ENCODE assay signal across 22 cellular contexts in the genomic region with DNA sequence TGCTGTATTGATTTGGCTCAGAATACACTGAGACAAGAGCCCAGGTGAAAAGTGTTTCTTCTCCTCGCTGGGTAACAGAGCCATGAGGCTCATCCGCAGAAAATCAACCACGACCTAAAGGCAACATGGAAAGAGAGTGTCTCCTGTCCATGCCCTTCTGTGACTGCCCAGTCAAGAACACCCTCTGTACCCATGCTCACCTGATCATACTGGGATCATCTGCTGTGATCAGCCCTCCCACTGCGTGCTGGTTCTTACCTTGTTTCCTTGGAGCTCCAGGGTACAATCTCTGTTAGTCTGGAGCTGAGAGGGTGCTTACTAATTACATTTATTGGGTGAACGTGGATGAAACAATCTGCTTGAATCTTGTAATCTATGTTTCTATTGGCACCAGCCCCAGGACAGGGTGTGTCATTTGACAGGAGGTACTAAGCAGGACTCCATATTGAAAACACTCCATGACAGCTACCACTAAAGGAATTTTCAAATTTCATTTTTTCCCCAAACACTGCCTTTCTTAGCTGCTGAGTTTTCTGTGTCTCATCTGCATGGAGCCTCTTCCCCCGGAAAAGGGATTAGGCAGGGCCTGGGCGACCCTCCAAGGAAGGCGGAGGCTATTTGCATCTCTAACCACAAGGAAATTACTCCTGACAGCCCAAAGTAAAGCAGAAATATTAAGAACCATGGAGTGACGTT. TPM values are rescaled to one million over a fixed set of nuclear protein-coding genes. Genes with fewer than 3 reads are reported as not detected.
A peak's percentile ranks its signal among the peaks of the same experiment; 100 is the strongest.
DNase-seq lines count a peak whose midpoint lies in the region.
"Had no signal": no experiment of that assay in that cellular context is flagged by ENCODE, and none has a peak within 500 bp of the region (broad histone marks: within the 10 kb centered on the region; RNA-seq: fewer than 3 reads in every experiment).

No MANE protein-coding gene starts in this region.

- no peaks in the 10 kb centered on the region for H3K36me3 Mint-ChIP-seq in activated naive CD8-positive, alpha-beta T cell treated with anti-CD3 and anti-CD28 coated beads for 36 hours
- H3K36me3 Mint-ChIP-seq in activated T-helper 1 cell treated with anti-CD3 and anti-CD28 coated beads, Interleukin-12 subunit alpha, Interleukin-12 subunit beta, Interleukin-2, Interleukin-4 antibody, amounts not matched to agents 30 ng/mL and 10 ng/mL and 1 ng/mL, durations not matched to agents 14 hours and 24 hours and 36 hours (ENCODE audit: low read depth), result no peaks in the 10 kb centered on the region
- H3K36me3 Mint-ChIP-seq: CD4-positive, CD25-positive, alpha-beta regulatory T cell; WTC11 had no signal

- no peaks in the 10 kb centered on the region for H3K9me3 Mint-ChIP-seq in activated naive CD8-positive, alpha-beta T cell treated with anti-CD3 and anti-CD28 coated beads for 36 hours
- H3K9me3 Mint-ChIP-seq in activated T-helper 1 cell treated with anti-CD3 and anti-CD28 coated beads, Interleukin-12 subunit alpha, Interleukin-12 subunit beta, Interleukin-2, Interleukin-4 antibody, amounts not matched to agents 30 ng/mL and 10 ng/mL and 1 ng/mL, durations not matched to agents 14 hours and 24 hours and 36 hours, result no peaks in the 10 kb centered on the region
- H3K9me3 Mint-ChIP-seq: effector memory CD8-positive, alpha-beta T cell; WTC11 had no signal

- H3K27me3 Mint-ChIP-seq in activated naive CD8-positive, alpha-beta T cell treated with anti-CD3 and anti-CD28 coated beads for 36 hours, result peaks cover 10% of the 10 kb centered on the region
- H3K27me3 Mint-ChIP-seq in activated T-helper 1 cell treated with anti-CD3 and anti-CD28 coated beads, Interleukin-12 subunit alpha, Interleukin-12 subunit beta, Interleukin-2, Interleukin-4 antibody, amounts not matched to agents 30 ng/mL and 10 ng/mL and 1 ng/mL, durations not matched to agents 14 hours and 24 hours and 36 hours (ENCODE audit: insufficient read depth), result peaks cover 11% of the 10 kb centered on the region

- intact Hi-C loops in activated T-helper 1 cell treated with anti-CD3 and anti-CD28 coated beads, Interleukin-12 subunit alpha, Interleukin-12 subunit beta, Interleukin-2, Interleukin-4 antibody, amounts not matched to agents 30 ng/mL and 10 ng/mL and 1 ng/mL, durations not matched to agents 14 hours and 24 hours and 36 hours (cut with micrococcal nuclease), result no loop called here
- intact Hi-C loops in posterior vena cava (cut with DNase I), result no loop called here

- DNase-seq in Daoy (ENCODE audit: low read depth) (peak; percentile 40), RPMI7951 (ENCODE audit: low read depth) (peak; percentile 2), epithelial cell of prostate (ENCODE audit: low read depth, low spot score) (peak; percentile 14), skeletal muscle cell (ENCODE audit: low read depth) (peak; percentile 23), NCI-H2196 treated with DMSO at 0.1 percent for 48 hours (lab: John Stamatoyannopoulos, UW; ENCODE audit: unreplicated experiment) (no peak), posterior vena cava (ENCODE audit: low spot score) (no peak)
- DNase-seq in activated naive CD8-positive, alpha-beta T cell treated with anti-CD3 and anti-CD28 coated beads for 36 hours, result no peak
- DNase-seq in activated T-helper 1 cell treated with anti-CD3 and anti-CD28 coated beads, Interleukin-12 subunit alpha, Interleukin-12 subunit beta, Interleukin-2, Interleukin-4 antibody, amounts not matched to agents 30 ng/mL and 10 ng/mL and 1 ng/mL, durations not matched to agents 14 hours and 24 hours and 36 hours (ENCODE audit: low spot score), result no peak
- DNase-seq: CD4-positive, CD25-positive, alpha-beta regulatory T cell; effector memory CD8-positive, alpha-beta T cell; mesenchymal stem cell; MM.1S; NCI-H2081; occipital lobe; stimulated activated naive CD4-positive, alpha-beta T cell; T-helper 1 cell had no signal

- no peaks in the 10 kb centered on the region for H3K4me1 Mint-ChIP-seq in activated naive CD8-positive, alpha-beta T cell treated with anti-CD3 and anti-CD28 coated beads for 36 hours
- no peaks in the 10 kb centered on the region for H3K4me1 Mint-ChIP-seq in activated T-helper 1 cell treated with anti-CD3 and anti-CD28 coated beads, Interleukin-12 subunit alpha, Interleukin-12 subunit beta, Interleukin-2, Interleukin-4 antibody, amounts not matched to agents 30 ng/mL and 10 ng/mL and 1 ng/mL, durations not matched to agents 14 hours and 24 hours and 36 hours (ENCODE audit: low read depth)
- H3K4me1 Mint-ChIP-seq: CD4-positive, CD25-positive, alpha-beta regulatory T cell; WTC11 had no signal

- no peak overlapping the region for H3K27ac Mint-ChIP-seq in activated naive CD8-positive, alpha-beta T cell treated with anti-CD3 and anti-CD28 coated beads for 36 hours
- no peak overlapping the region for H3K27ac Mint-ChIP-seq in activated T-helper 1 cell treated with anti-CD3 and anti-CD28 coated beads, Interleukin-12 subunit alpha, Interleukin-12 subunit beta, Interleukin-2, Interleukin-4 antibody, amounts not matched to agents 30 ng/mL and 10 ng/mL and 1 ng/mL, durations not matched to agents 14 hours and 24 hours and 36 hours
- H3K27ac Mint-ChIP-seq: CD4-positive, CD25-positive, alpha-beta regulatory T cell; effector memory CD8-positive, alpha-beta T cell; WTC11 had no signal

- H3K27ac ChIP-seq in epithelial cell of prostate, result no peak overlapping the region

- no peak overlapping the region for H3K4me3 ChIP-seq in skeletal muscle cell (ENCODE audit: low read depth, low read length)
- H3K4me3 ChIP-seq: smooth muscle cell had no signal

- H3K4me3 Mint-ChIP-seq in activated naive CD8-positive, alpha-beta T cell treated with anti-CD3 and anti-CD28 coated beads for 36 hours, result no peak overlapping the region
- no peak overlapping the region for H3K4me3 Mint-ChIP-seq in activated T-helper 1 cell treated with anti-CD3 and anti-CD28 coated beads, Interleukin-12 subunit alpha, Interleukin-12 subunit beta, Interleukin-2, Interleukin-4 antibody, amounts not matched to agents 30 ng/mL and 10 ng/mL and 1 ng/mL, durations not matched to agents 14 hours and 24 hours and 36 hours
- H3K4me3 Mint-ChIP-seq: CD4-positive, CD25-positive, alpha-beta regulatory T cell; effector memory CD8-positive, alpha-beta T cell; WTC11 had no signal

RNA-seq across cellular contexts. Expression of a gene that starts 39.7 kb away (rescaled TPM):
- total RNA-seq in Daoy (2014; rRNA removed; shearing (Covaris generic)), result not detected in 2 replicates
- total RNA-seq in RPMI7951 (2014; rRNA removed; shearing (Covaris generic)), result not detected in 2 replicates
- not detected for total RNA-seq in activated naive CD8-positive, alpha-beta T cell treated with anti-CD3 and anti-CD28 coated beads for 36 hours
- total RNA-seq in activated T-helper 1 cell treated with anti-CD3 and anti-CD28 coated beads, Interleukin-12 subunit alpha, Interleukin-12 subunit beta, Interleukin-2, Interleukin-4 antibody, amounts not matched to agents 30 ng/mL and 10 ng/mL and 1 ng/mL, durations not matched to agents 14 hours and 24 hours and 36 hours, result not detected in 2 replicates
- not detected for total RNA-seq in posterior vena cava
- total RNA-seq: bronchial epithelial cell; CD4-positive, CD25-positive, alpha-beta regulatory T cell; glomerular endothelial cell; HT-29; smooth muscle cell; urinary bladder had no signal

RNA-seq across cellular contexts. Expression of a gene that starts 40.6 kb away (rescaled TPM):
- 49.7 and 62.1 TPM in 2 replicates for total RNA-seq in Daoy (2014; rRNA removed; shearing (Covaris generic))
- total RNA-seq in RPMI7951 (2014; rRNA removed; shearing (Covaris generic)), result 29.3 and 50.4 TPM in 2 replicates
- total RNA-seq in activated naive CD8-positive, alpha-beta T cell treated with anti-CD3 and anti-CD28 coated beads for 36 hours, result 10 to 100 TPM; 56.8 to 57.8 TPM
- total RNA-seq in activated T-helper 1 cell treated with anti-CD3 and anti-CD28 coated beads, Interleukin-12 subunit alpha, Interleukin-12 subunit beta, Interleukin-2, Interleukin-4 antibody, amounts not matched to agents 30 ng/mL and 10 ng/mL and 1 ng/mL, durations not matched to agents 14 hours and 24 hours and 36 hours, result 147 and 148 TPM in 2 replicates
- total RNA-seq in posterior vena cava, result 10 to 100 TPM; 32.0 to 35.2 TPM

Comparison
In these comparisons a context has a peak if more than half of its experiments do, and no peak if none do; other contexts are left out.
1. DNase-seq: peak in Daoy (single experiment), RPMI7951 (single experiment), epithelial cell of prostate (single experiment) and skeletal muscle cell (single experiment); none in NCI-H2196 treated with DMSO at 0.1 percent for 48 hours (single experiment), activated naive CD8-positive, alpha-beta T cell treated with anti-CD3 and anti-CD28 coated beads for 36 hours (single experiment), activated T-helper 1 cell treated with anti-CD3 and anti-CD28 coated beads, Interleukin-12 subunit alpha, Interleukin-12 subunit beta, Interleukin-2, Interleukin-4 antibody, amounts not matched to agents 30 ng/mL and 10 ng/mL and 1 ng/mL, durations not matched to agents 14 hours and 24 hours and 36 hours (single experiment) and posterior vena cava (single experiment).